Comparison of ENCODE assay signal across 1 cellular context in the genomic region with DNA sequence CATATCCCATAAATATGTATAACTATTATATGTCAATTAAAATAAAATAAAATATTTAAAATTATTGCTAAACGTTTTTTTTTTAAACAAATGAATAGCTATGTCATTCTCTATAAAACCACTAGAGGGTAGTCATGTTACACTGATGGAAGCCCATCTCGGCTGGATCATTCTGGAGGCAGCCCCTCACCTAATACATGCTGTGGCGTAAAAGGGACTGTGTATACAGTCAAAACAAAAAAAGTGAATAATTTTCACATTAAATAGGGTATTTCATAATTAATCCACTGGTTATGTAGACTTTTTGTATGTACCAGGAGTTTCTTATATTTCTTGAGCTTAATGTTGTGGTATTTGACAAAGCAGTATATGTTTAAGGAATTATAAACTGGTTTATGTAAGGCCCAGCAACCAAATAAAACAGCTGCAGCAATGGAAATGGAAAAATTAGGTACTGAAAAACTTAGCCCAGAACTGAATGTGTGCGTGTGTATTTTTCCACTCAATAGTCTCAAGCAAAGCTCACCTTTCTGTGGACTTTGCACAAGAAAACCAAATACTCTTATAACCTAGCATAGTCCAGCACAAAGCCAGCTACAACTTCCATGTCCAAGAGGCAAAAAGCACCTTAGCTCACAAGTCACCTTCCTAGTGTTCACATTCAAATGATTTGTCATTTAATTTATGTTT.
TF ChIP-seq lines count a peak whose summit lies in the region.

No MANE protein-coding gene starts in this region.

TF ChIP-seq in H1, 55 proteins besides CTCF, POLR2A, EP300 and RAD21 (continued from another document):
- TF ChIP-seq, protein P1, sequence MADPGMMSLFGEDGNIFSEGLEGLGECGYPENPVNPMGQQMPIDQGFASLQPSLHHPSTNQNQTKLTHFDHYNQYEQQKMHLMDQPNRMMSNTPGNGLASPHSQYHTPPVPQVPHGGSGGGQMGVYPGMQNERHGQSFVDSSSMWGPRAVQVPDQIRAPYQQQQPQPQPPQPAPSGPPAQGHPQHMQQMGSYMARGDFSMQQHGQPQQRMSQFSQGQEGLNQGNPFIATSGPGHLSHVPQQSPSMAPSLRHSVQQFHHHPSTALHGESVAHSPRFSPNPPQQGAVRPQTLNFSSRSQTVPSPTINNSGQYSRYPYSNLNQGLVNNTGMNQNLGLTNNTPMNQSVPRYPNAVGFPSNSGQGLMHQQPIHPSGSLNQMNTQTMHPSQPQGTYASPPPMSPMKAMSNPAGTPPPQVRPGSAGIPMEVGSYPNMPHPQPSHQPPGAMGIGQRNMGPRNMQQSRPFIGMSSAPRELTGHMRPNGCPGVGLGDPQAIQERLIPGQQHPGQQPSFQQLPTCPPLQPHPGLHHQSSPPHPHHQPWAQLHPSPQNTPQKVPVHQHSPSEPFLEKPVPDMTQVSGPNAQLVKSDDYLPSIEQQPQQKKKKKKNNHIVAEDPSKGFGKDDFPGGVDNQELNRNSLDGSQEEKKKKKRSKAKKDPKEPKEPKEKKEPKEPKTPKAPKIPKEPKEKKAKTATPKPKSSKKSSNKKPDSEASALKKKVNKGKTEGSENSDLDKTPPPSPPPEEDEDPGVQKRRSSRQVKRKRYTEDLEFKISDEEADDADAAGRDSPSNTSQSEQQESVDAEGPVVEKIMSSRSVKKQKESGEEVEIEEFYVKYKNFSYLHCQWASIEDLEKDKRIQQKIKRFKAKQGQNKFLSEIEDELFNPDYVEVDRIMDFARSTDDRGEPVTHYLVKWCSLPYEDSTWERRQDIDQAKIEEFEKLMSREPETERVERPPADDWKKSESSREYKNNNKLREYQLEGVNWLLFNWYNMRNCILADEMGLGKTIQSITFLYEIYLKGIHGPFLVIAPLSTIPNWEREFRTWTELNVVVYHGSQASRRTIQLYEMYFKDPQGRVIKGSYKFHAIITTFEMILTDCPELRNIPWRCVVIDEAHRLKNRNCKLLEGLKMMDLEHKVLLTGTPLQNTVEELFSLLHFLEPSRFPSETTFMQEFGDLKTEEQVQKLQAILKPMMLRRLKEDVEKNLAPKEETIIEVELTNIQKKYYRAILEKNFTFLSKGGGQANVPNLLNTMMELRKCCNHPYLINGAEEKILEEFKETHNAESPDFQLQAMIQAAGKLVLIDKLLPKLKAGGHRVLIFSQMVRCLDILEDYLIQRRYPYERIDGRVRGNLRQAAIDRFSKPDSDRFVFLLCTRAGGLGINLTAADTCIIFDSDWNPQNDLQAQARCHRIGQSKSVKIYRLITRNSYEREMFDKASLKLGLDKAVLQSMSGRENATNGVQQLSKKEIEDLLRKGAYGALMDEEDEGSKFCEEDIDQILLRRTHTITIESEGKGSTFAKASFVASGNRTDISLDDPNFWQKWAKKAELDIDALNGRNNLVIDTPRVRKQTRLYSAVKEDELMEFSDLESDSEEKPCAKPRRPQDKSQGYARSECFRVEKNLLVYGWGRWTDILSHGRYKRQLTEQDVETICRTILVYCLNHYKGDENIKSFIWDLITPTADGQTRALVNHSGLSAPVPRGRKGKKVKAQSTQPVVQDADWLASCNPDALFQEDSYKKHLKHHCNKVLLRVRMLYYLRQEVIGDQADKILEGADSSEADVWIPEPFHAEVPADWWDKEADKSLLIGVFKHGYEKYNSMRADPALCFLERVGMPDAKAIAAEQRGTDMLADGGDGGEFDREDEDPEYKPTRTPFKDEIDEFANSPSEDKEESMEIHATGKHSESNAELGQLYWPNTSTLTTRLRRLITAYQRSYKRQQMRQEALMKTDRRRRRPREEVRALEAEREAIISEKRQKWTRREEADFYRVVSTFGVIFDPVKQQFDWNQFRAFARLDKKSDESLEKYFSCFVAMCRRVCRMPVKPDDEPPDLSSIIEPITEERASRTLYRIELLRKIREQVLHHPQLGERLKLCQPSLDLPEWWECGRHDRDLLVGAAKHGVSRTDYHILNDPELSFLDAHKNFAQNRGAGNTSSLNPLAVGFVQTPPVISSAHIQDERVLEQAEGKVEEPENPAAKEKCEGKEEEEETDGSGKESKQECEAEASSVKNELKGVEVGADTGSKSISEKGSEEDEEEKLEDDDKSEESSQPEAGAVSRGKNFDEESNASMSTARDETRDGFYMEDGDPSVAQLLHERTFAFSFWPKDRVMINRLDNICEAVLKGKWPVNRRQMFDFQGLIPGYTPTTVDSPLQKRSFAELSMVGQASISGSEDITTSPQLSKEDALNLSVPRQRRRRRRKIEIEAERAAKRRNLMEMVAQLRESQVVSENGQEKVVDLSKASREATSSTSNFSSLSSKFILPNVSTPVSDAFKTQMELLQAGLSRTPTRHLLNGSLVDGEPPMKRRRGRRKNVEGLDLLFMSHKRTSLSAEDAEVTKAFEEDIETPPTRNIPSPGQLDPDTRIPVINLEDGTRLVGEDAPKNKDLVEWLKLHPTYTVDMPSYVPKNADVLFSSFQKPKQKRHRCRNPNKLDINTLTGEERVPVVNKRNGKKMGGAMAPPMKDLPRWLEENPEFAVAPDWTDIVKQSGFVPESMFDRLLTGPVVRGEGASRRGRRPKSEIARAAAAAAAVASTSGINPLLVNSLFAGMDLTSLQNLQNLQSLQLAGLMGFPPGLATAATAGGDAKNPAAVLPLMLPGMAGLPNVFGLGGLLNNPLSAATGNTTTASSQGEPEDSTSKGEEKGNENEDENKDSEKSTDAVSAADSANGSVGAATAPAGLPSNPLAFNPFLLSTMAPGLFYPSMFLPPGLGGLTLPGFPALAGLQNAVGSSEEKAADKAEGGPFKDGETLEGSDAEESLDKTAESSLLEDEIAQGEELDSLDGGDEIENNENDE (IDR thresholded peaks at IDR 0.05; ENCODE audit: insufficient replicate concordance, low read length): no peak
- TF ChIP-seq SP4 (IDR thresholded peaks at IDR 0.05; ENCODE audit: low read length) (no peak), HDAC2 (IDR thresholded peaks at IDR 0.05; ENCODE audit: borderline replicate concordance in 1 of 2, low read depth in 2 of 2, low read length in 2 of 2) (no peak), TBP (IDR thresholded peaks at IDR 0.05; ENCODE audit: low read depth, low read length) (no peak)
